In genomic region chr2:206764673-206765241, GRCh38 we compare ENCODE assay signal across 8 cellular contexts. TPM values are rescaled to one million over a fixed set of nuclear protein-coding genes. Genes with fewer than 3 reads are reported as not detected.
DNase-seq lines count a peak whose midpoint lies in the region; TF ChIP-seq lines count a peak whose summit lies in the region.

No MANE protein-coding gene starts in this region.

- no peaks in the 10 kb centered on the region for H3K4me1 ChIP-seq in endodermal cell (ENCODE audit: control insufficient read depth, insufficient read depth, low read length)

- no peak overlapping the region for H3K27ac ChIP-seq in endodermal cell (ENCODE audit: low read depth, low read length)

- DNase-seq in activated naive CD4-positive, alpha-beta T cell treated with anti-CD3 and anti-CD28 coated beads, Interleukin-2, amount 10 ng/mL, durations not matched to agents 7 days and 5 days = no peak
- DNase-seq in activated naive CD4-positive, alpha-beta T cell treated with Interleukin-2 at 50 U/mL for 16 hours = no peak
- DNase-seq in NCI-H69 (lab: John Stamatoyannopoulos, UW) (peak; percentile 26), endodermal cell (no peak), osteocyte (ENCODE audit: extremely low spot score, unreplicated experiment) (no peak), erythroblast (lab: John Stamatoyannopoulos, UW) (no peak), NCI-H1436 (lab: John Stamatoyannopoulos, UW) (no peak)
- no peak for DNase-seq in stimulated activated CD4-positive, alpha-beta T cell treated with anti-CD3 and anti-CD28 coated beads, Interleukin-2, amount 100 ng/mL, for 48 hours

- H3K4me3 Mint-ChIP-seq in activated naive CD4-positive, alpha-beta T cell treated with anti-CD3 and anti-CD28 coated beads, Interleukin-2, amount 10 ng/mL, durations not matched to agents 7 days and 5 days = peak overlapping the region; percentile 89
- H3K4me3 Mint-ChIP-seq in endodermal cell (peak overlapping the region; percentile 91), osteocyte (ENCODE audit: unreplicated experiment) (peak overlapping the region; percentile 87)

- no peaks in the 10 kb centered on the region for H3K9me3 ChIP-seq in endodermal cell (ENCODE audit: control insufficient read depth, low read length)

- H3K4me1 Mint-ChIP-seq in activated naive CD4-positive, alpha-beta T cell treated with anti-CD3 and anti-CD28 coated beads, Interleukin-2, amount 10 ng/mL, durations not matched to agents 7 days and 5 days = peaks cover 30% of the 10 kb centered on the region
- peaks cover 6% of the 10 kb centered on the region for H3K4me1 Mint-ChIP-seq in endodermal cell
- H3K4me1 Mint-ChIP-seq in osteocyte (ENCODE audit: unreplicated experiment) = peaks cover 21% of the 10 kb centered on the region

- H3K36me3 Mint-ChIP-seq in activated naive CD4-positive, alpha-beta T cell treated with anti-CD3 and anti-CD28 coated beads, Interleukin-2, amount 10 ng/mL, durations not matched to agents 7 days and 5 days = peaks cover 9% of the 10 kb centered on the region
- H3K36me3 Mint-ChIP-seq in endodermal cell (ENCODE audit: low read depth) (peaks cover 21% of the 10 kb centered on the region), osteocyte (ENCODE audit: unreplicated experiment) (peaks cover 6% of the 10 kb centered on the region)

- WGBS in endodermal cell (ENCODE audit: insufficient coverage in 1 of 2, insufficient read length in 1 of 2), 2 experiments = 8 to 16% methylated on average over 8 to 18 of the region's 18 CpGs

- CTCF ChIA-PET in activated naive CD4-positive, alpha-beta T cell treated with anti-CD3 and anti-CD28 coated beads, Interleukin-2, amount 10 ng/mL, durations not matched to agents 7 days and 5 days (lab: Charles Lee) = interaction anchor here (0.8 kb wide), 1 partner anchor 18 kb away, joined by 6 read pairs; no protein-coding TSS in a partner anchor

- H3K27me3 Mint-ChIP-seq in activated naive CD4-positive, alpha-beta T cell treated with anti-CD3 and anti-CD28 coated beads, Interleukin-2, amount 10 ng/mL, durations not matched to agents 7 days and 5 days = peaks cover 13% of the 10 kb centered on the region
- H3K27me3 Mint-ChIP-seq in endodermal cell (ENCODE audit: insufficient read depth) (peaks cover 13% of the 10 kb centered on the region), osteocyte (ENCODE audit: unreplicated experiment) (peaks cover 4% of the 10 kb centered on the region)

- H3K4me3 ChIP-seq in endodermal cell (ENCODE audit: low read length) = peak overlapping the region; percentile 97

- peaks cover 31% of the 10 kb centered on the region for H3K27me3 ChIP-seq in endodermal cell (ENCODE audit: control insufficient read depth, insufficient read depth, low read length, poor library complexity, severe bottlenecking)

- H3K27ac Mint-ChIP-seq in activated naive CD4-positive, alpha-beta T cell treated with anti-CD3 and anti-CD28 coated beads, Interleukin-2, amount 10 ng/mL, durations not matched to agents 7 days and 5 days = peak overlapping the region; percentile 94
- H3K27ac Mint-ChIP-seq in endodermal cell (peak overlapping the region; percentile 96), osteocyte (ENCODE audit: unreplicated experiment) (peak overlapping the region; percentile 94)

- peak overlapping the region; percentile 86 for H3K9ac ChIP-seq in endodermal cell (ENCODE audit: extremely low read depth, low read length, poor library complexity, severe bottlenecking)

- H3K36me3 ChIP-seq in endodermal cell (ENCODE audit: control insufficient read depth, insufficient read depth, low read length) = peaks cover 22% of the 10 kb centered on the region

- TF ChIP-seq CTCF in endodermal cell (conservative IDR thresholded peaks at IDR 0.05) (peak; percentile 21), osteocyte (IDR thresholded peaks at IDR 0.05) (no peak)

- no peaks in the 10 kb centered on the region for H3K9me3 Mint-ChIP-seq in activated naive CD4-positive, alpha-beta T cell treated with anti-CD3 and anti-CD28 coated beads, Interleukin-2, amount 10 ng/mL, durations not matched to agents 7 days and 5 days
- H3K9me3 Mint-ChIP-seq in endodermal cell (no peaks in the 10 kb centered on the region), osteocyte (ENCODE audit: unreplicated experiment) (no peaks in the 10 kb centered on the region)

- no peak for TF ChIP-seq POLR2A in erythroblast (IDR thresholded peaks at IDR 0.05; ENCODE audit: low read length)

RNA-seq across cellular contexts. Expression of gene MDH1B, which starts 0.4 kb away (rescaled TPM):
- total RNA-seq in endodermal cell = 1 to 10 TPM; 1.5 to 2.9 TPM
- polyA plus RNA-seq in endodermal cell (2013, experiment 1 of 2) = 1.7 TPM
- polyA plus RNA-seq in endodermal cell (2013, experiment 2 of 2) = 1.4 TPM
- total RNA-seq in osteocyte = 1.2 and 1.3 TPM in 2 replicates

RNA-seq across cellular contexts. Expression of gene FASTKD2, which starts 0.6 kb away (rescaled TPM):
- 10 to 100 TPM; 31.3 to 31.6 TPM for total RNA-seq in endodermal cell
- polyA plus RNA-seq in endodermal cell (2013, experiment 1 of 2) = 32.7 TPM
- polyA plus RNA-seq in endodermal cell (2013, experiment 2 of 2) = 29.8 TPM
- total RNA-seq in osteocyte = 18.9 and 19.8 TPM in 2 replicates

RNA-seq across cellular contexts. Expression of gene DYTN, which starts 46.6 kb away (rescaled TPM):
- not detected for total RNA-seq in endodermal cell
- not detected for polyA plus RNA-seq in endodermal cell (2013, experiment 1 of 2)
- not detected for polyA plus RNA-seq in endodermal cell (2013, experiment 2 of 2)
- total RNA-seq in osteocyte = not detected in 2 replicates
